ENCODE assay signal across 18 cellular contexts in genomic region chr9:116166713-116167112, GRCh38. TPM values are rescaled to one million over a fixed set of nuclear protein-coding genes. Genes with fewer than 3 reads are reported as not detected.
A peak's percentile ranks its signal among the peaks of the same experiment; 100 is the strongest.
DNase-seq lines count a peak whose midpoint lies in the region; ATAC-seq and TF ChIP-seq lines count a peak whose summit lies in the region.
"Had no signal": no experiment of that assay in that cellular context is flagged by ENCODE, and none has a peak within 500 bp of the region (broad histone marks: within the 10 kb centered on the region; RNA-seq: fewer than 3 reads in every experiment).

No MANE protein-coding gene starts in this region.

- H3K9me3 Mint-ChIP-seq in Caco-2 (ENCODE audit: unreplicated experiment) = no peaks in the 10 kb centered on the region
- H3K9me3 Mint-ChIP-seq in activated CD4-positive, alpha-beta T cell treated with anti-CD3 and anti-CD28 coated beads for 36 hours (ENCODE audit: low read depth) = no peaks in the 10 kb centered on the region
- H3K9me3 Mint-ChIP-seq in CD8-positive, alpha-beta memory T cell = peaks cover 0 to 5% (median 0%) of the 10 kb centered on the region in 5 donors

- TF ChIP-seq CTCF in LNCaP clone FGC (IDR thresholded peaks at IDR 0.05; ENCODE audit: control insufficient read depth, extremely low read depth, insufficient read depth) (0 out of 2 replicates have a peak, but pooled peaks have one; percentile 17), astrocyte of the spinal cord (IDR thresholded peaks at IDR 0.05; ENCODE audit: low read depth, low read length) (peak; percentile 1), kidney epithelial cell (IDR thresholded peaks at IDR 0.05; ENCODE audit: insufficient read depth, low read length, poor library complexity, severe bottlenecking) (peak; percentile 13), Caco-2 (IDR thresholded peaks at IDR 0.05; ENCODE audit: insufficient read depth in 1 of 2, low read depth in 1 of 2, low read length in 1 of 2, severe bottlenecking in 1 of 2, unreplicated experiment in 1 of 2) (peak in 1 of 2 experiments; percentile 23)

- H3K4me3 ChIP-seq in LNCaP clone FGC (ENCODE audit: low read depth, low read length) = no peak overlapping the region
- H3K4me3 ChIP-seq in astrocyte of the spinal cord (ENCODE audit: low read depth, low read length) = no peak overlapping the region
- no peak overlapping the region for H3K4me3 ChIP-seq in kidney epithelial cell (ENCODE audit: low read depth, low read length)
- H3K4me3 ChIP-seq in Caco-2 (ENCODE audit: low read depth, low read length) = no peak overlapping the region
- no peak overlapping the region for H3K4me3 ChIP-seq in CD8-positive, alpha-beta memory T cell (ENCODE audit: low read length)
- H3K4me3 ChIP-seq: ovary had no signal

- CTCF ChIA-PET in Caco-2 (lab: Charles Lee) = no interaction called here
- CTCF ChIA-PET in activated CD4-positive, alpha-beta T cell treated with anti-CD3 and anti-CD28 coated beads for 36 hours (lab: Charles Lee) = interaction anchor here (1.0 kb wide), 1 partner anchor 226 kb away, joined by 3 read pairs; no protein-coding TSS in a partner anchor
- CTCF ChIA-PET in CD8-positive, alpha-beta memory T cell (lab: Charles Lee) = no interaction called here

- H3K36me3 ChIP-seq in kidney epithelial cell (ENCODE audit: control insufficient read depth, insufficient read depth, low read length) (no peaks in the 10 kb centered on the region), Caco-2 (ENCODE audit: control insufficient read depth, insufficient read depth, low read length) (no peaks in the 10 kb centered on the region)
- no peaks in the 10 kb centered on the region for H3K36me3 ChIP-seq in CD8-positive, alpha-beta memory T cell (ENCODE audit: insufficient read depth, low read length)
- H3K36me3 ChIP-seq: ovary had no signal

- H3K27me3 ChIP-seq in kidney epithelial cell (ENCODE audit: control insufficient read depth, insufficient read depth, low read length) (no peaks in the 10 kb centered on the region), Caco-2 (replicated peaks; ENCODE audit: control insufficient read depth, insufficient read depth, low read length) (no peaks in the 10 kb centered on the region)
- no peaks in the 10 kb centered on the region for H3K27me3 ChIP-seq in CD8-positive, alpha-beta memory T cell (ENCODE audit: insufficient read depth, low read length, poor library complexity, severe bottlenecking)
- H3K27me3 ChIP-seq: ovary had no signal

- POLR2A ChIA-PET in Caco-2 (lab: Charles Lee) = no interaction called here
- POLR2A ChIA-PET in activated CD4-positive, alpha-beta T cell treated with anti-CD3 and anti-CD28 coated beads for 36 hours (lab: Charles Lee) = no interaction called here
- POLR2A ChIA-PET in CD8-positive, alpha-beta memory T cell (lab: Charles Lee) = no interaction called here

- intact Hi-C loops in Caco-2 (cut with micrococcal nuclease; ENCODE audit: unreplicated experiment) = loop anchor here (10.0 kb wide), 1 partner anchor 168 kb away; no protein-coding TSS in a partner anchor
- intact Hi-C loops in activated CD4-positive, alpha-beta T cell treated with anti-CD3 and anti-CD28 coated beads for 36 hours (cut with DNase I, micrococcal nuclease) = loop anchor here (5.0 kb wide), 1 partner anchor 574 kb away; no protein-coding TSS in a partner anchor

- no peaks in the 10 kb centered on the region for H3K4me1 Mint-ChIP-seq in Caco-2 (ENCODE audit: low read depth, unreplicated experiment)
- H3K4me1 Mint-ChIP-seq in activated CD4-positive, alpha-beta T cell treated with anti-CD3 and anti-CD28 coated beads for 36 hours = no peaks in the 10 kb centered on the region
- H3K4me1 Mint-ChIP-seq in CD8-positive, alpha-beta memory T cell = no peaks in the 10 kb centered on the region

- H3K27ac ChIP-seq in CD8-positive, alpha-beta memory T cell (ENCODE audit: low read depth, low read length) = no peak overlapping the region
- H3K27ac ChIP-seq: ovary had no signal

- H3K4me1 ChIP-seq in Caco-2 = no peaks in the 10 kb centered on the region
- no peaks in the 10 kb centered on the region for H3K4me1 ChIP-seq in CD8-positive, alpha-beta memory T cell (ENCODE audit: insufficient read depth, low read length)

- ATAC-seq in activated CD4-positive, alpha-beta T cell treated with anti-CD3 and anti-CD28 coated beads for 36 hours = no peak
- ATAC-seq: left cardiac atrium had no signal

- peaks cover 5% of the 10 kb centered on the region for H3K27me3 Mint-ChIP-seq in Caco-2 (ENCODE audit: insufficient read depth, unreplicated experiment)
- no peaks in the 10 kb centered on the region for H3K27me3 Mint-ChIP-seq in activated CD4-positive, alpha-beta T cell treated with anti-CD3 and anti-CD28 coated beads for 36 hours
- H3K27me3 Mint-ChIP-seq in CD8-positive, alpha-beta memory T cell = no peaks in the 10 kb centered on the region

- no peaks in the 10 kb centered on the region for H3K36me3 Mint-ChIP-seq in Caco-2 (ENCODE audit: insufficient read depth, unreplicated experiment)
- H3K36me3 Mint-ChIP-seq in activated CD4-positive, alpha-beta T cell treated with anti-CD3 and anti-CD28 coated beads for 36 hours (ENCODE audit: low read depth) = no peaks in the 10 kb centered on the region
- H3K36me3 Mint-ChIP-seq in CD8-positive, alpha-beta memory T cell = no peaks in the 10 kb centered on the region
- H3K36me3 Mint-ChIP-seq: activated naive CD8-positive, alpha-beta T cell had no signal

- H3K4me3 Mint-ChIP-seq in Caco-2 (ENCODE audit: unreplicated experiment) = no peak overlapping the region
- H3K4me3 Mint-ChIP-seq in activated CD4-positive, alpha-beta T cell treated with anti-CD3 and anti-CD28 coated beads for 36 hours = no peak overlapping the region
- H3K4me3 Mint-ChIP-seq in CD8-positive, alpha-beta memory T cell = no peak overlapping the region
- H3K4me3 Mint-ChIP-seq: activated naive CD8-positive, alpha-beta T cell had no signal

- no peaks in the 10 kb centered on the region for H3K9me3 ChIP-seq in Caco-2
- H3K9me3 ChIP-seq in CD8-positive, alpha-beta memory T cell (ENCODE audit: low read length) = no peaks in the 10 kb centered on the region
- H3K9me3 ChIP-seq: ovary had no signal

- DNase-seq in EL = peak; percentile 24
- DNase-seq in LNCaP clone FGC (ENCODE audit: low read depth) = no peak
- no peak for DNase-seq in astrocyte of the spinal cord (ENCODE audit: low read depth, low spot score)
- no peak for DNase-seq in kidney epithelial cell (ENCODE audit: low read depth)
- no peak for DNase-seq in Caco-2
- no peak for DNase-seq in kidney glomerular epithelial cell (lab: John Stamatoyannopoulos, UW)
- DNase-seq in activated CD4-positive, alpha-beta T cell treated with anti-CD3 and anti-CD28 coated beads for 36 hours = no peak
- DNase-seq in CD8-positive, alpha-beta memory T cell = no peak
- DNase-seq: activated CD4-positive, CD25-positive, alpha-beta regulatory T cell treated with anti-CD3 and anti-CD28 coated beads, Interleukin-2, amount 50 U/mL, for 72 hours; C1 segment of cervical spinal cord; DMS79 treated with DMSO at 0.1 percent for 48 hours; Kasumi-1; left cardiac atrium; NCI-H187; NCI-H510A; ovary; T-helper 2 cell had no signal

- in situ Hi-C loops in astrocyte of the spinal cord (cut with HindIII; ENCODE audit: low sequenced_read_pairs) = loop anchor here (10.0 kb wide), 1 partner anchor 572 kb away; no protein-coding TSS in a partner anchor

- no TSS peak for BruUV-seq in Caco-2 (replicated peaks; lab: Mats Ljungman, UMichigan)

- no peak overlapping the region for H3K27ac Mint-ChIP-seq in Caco-2 (ENCODE audit: unreplicated experiment)
- no peak overlapping the region for H3K27ac Mint-ChIP-seq in activated CD4-positive, alpha-beta T cell treated with anti-CD3 and anti-CD28 coated beads for 36 hours
- H3K27ac Mint-ChIP-seq in CD8-positive, alpha-beta memory T cell = no peak overlapping the region
- H3K27ac Mint-ChIP-seq: activated naive CD8-positive, alpha-beta T cell had no signal

RNA-seq across cellular contexts. Expression of gene PAPPA, which starts 13.1 kb away (rescaled TPM):
- total RNA-seq in kidney epithelial cell (15.4 and 15.5 TPM in 2 replicates), Caco-2 (2022) (not detected in 2 replicates)
- not detected for total RNA-seq in activated CD4-positive, alpha-beta T cell treated with anti-CD3 and anti-CD28 coated beads for 36 hours
- total RNA-seq in CD8-positive, alpha-beta memory T cell = not detected
- not detected for polyA plus RNA-seq in CD8-positive, alpha-beta memory T cell

Comparison
In these comparisons a context has a peak if more than half of its experiments do, and no peak if none do; other contexts are left out.
1. RNA of gene PAPPA, which starts 13.1 kb away (total RNA-seq): 15.4 to 15.5 TPM in kidney epithelial cell; not detected in Caco-2, not detected in activated CD4-positive, alpha-beta T cell treated with anti-CD3 and anti-CD28 coated beads for 36 hours and not detected in CD8-positive, alpha-beta memory T cell; every median in the first group is over 10 times any median in the second.